13 cellular contexts compared by ENCODE assay signal in the genomic region with DNA sequence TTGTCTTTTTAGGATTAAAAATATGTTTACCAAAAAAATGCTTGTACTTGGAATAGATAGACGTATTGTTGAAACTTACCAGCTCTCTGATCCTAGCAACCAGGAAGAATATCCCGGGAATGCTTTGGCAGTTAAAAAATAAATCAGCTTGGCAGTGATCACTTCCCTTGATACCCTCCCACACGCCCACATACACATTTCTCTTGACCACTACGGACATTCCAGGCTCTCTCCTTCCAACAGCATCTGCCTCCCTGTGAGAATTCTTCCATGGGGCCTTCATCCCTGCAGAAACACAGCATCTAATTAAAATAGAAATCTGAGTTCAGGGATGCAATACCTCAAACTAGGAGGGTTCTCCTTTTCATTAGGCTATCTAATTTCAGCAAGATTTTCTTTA. TPM values are rescaled to one million over a fixed set of nuclear protein-coding genes. Genes with fewer than 3 reads are reported as not detected.
A peak's percentile ranks its signal among the peaks of the same experiment; 100 is the strongest.
DNase-seq lines count a peak whose midpoint lies in the region; ATAC-seq and TF ChIP-seq lines count a peak whose summit lies in the region.
"Had no signal": no experiment of that assay in that cellular context is flagged by ENCODE, and none has a peak within 500 bp of the region (broad histone marks: within the 10 kb centered on the region; RNA-seq: fewer than 3 reads in every experiment).

No MANE protein-coding gene starts in this region.

- no peak overlapping the region for H2BK5ac ChIP-seq in mesenchymal stem cell (ENCODE audit: low read depth, low read length, poor library complexity, severe bottlenecking)

- TF ChIP-seq POLR2A in gastroesophageal sphincter (IDR thresholded peaks at IDR 0.05): no peak

- H3K4me1 ChIP-seq in mesenchymal stem cell (ENCODE audit: control insufficient read depth, insufficient read depth, low read depth, low read length) (peaks cover 1% of the 10 kb centered on the region), gastroesophageal sphincter (no peaks in the 10 kb centered on the region)

- H3K9ac ChIP-seq in mesenchymal stem cell (ENCODE audit: low read length): peak overlapping the region; percentile 85

- H4K8ac ChIP-seq in mesenchymal stem cell (ENCODE audit: low read length): no peak overlapping the region

- H3K27me3 ChIP-seq in MG63 (no peaks in the 10 kb centered on the region), mesenchymal stem cell (ENCODE audit: control insufficient read depth in 1 of 2, insufficient read depth in 1 of 2, low read length in 2 of 2) (no peaks in the 10 kb centered on the region), gastroesophageal sphincter (no peaks in the 10 kb centered on the region)

- DNase-seq in AG10803 (ENCODE audit: low read depth) (peak; percentile 94), MG63 (peak; percentile 77), dermis microvascular lymphatic vessel endothelial cell (ENCODE audit: low read depth in 2 of 2) (peak; percentile 39 to 76), mesenchymal stem cell (peak; percentile 30), GF-D8 (lab: John Stamatoyannopoulos, UW) (no peak)
- DNase-seq: CD4-positive, alpha-beta memory T cell; dorsolateral prefrontal cortex; natural killer cell; SHP77; stimulated activated naive CD8-positive, alpha-beta T cell treated with anti-CD3 and anti-CD28 coated beads, Interleukin-15, Interleukin-2, amounts not matched to agents 100 U/mL and 50 U/mL, for 24 hours had no signal

- H2AK5ac ChIP-seq in mesenchymal stem cell (ENCODE audit: low read length, severe bottlenecking): no peak overlapping the region

- H3K4me3 ChIP-seq in AG10803 (ENCODE audit: low read length): no peak overlapping the region
- no peak overlapping the region for H3K4me3 ChIP-seq in MG63
- H3K4me3 ChIP-seq in mesenchymal stem cell (ENCODE audit: insufficient read depth in 1 of 2, low read depth in 1 of 2, low read length in 2 of 2): no peak overlapping the region
- no peak overlapping the region for H3K4me3 ChIP-seq in gastroesophageal sphincter
- H3K4me3 ChIP-seq: dorsolateral prefrontal cortex had no signal

- no peak for TF ChIP-seq EP300 in gastroesophageal sphincter (IDR thresholded peaks at IDR 0.05)

- H3K9me3 ChIP-seq in MG63 (peaks cover 2% of the 10 kb centered on the region; the same call in 1 of the 2 replicates), mesenchymal stem cell (ENCODE audit: control insufficient read depth, low read length) (no peaks in the 10 kb centered on the region), gastroesophageal sphincter (no peaks in the 10 kb centered on the region)

- ATAC-seq in GM21825 (IDR thresholded peaks at IDR 0.05; ENCODE audit: unreplicated experiment) (no peak), gastroesophageal sphincter (no peak), HG02852 (IDR thresholded peaks at IDR 0.05; ENCODE audit: unreplicated experiment) (no peak)
- ATAC-seq: natural killer cell; stimulated activated naive CD8-positive, alpha-beta T cell treated with anti-CD3 and anti-CD28 coated beads, Interleukin-15, Interleukin-2, amounts not matched to agents 100 U/mL and 50 U/mL, for 24 hours had no signal

- no peak overlapping the region for H2BK15ac ChIP-seq in mesenchymal stem cell (ENCODE audit: low read depth, poor library complexity, severe bottlenecking)

- H2BK120ac ChIP-seq in mesenchymal stem cell (ENCODE audit: low read depth, low read length): no peak overlapping the region

- no peak overlapping the region for H3K4me2 ChIP-seq in mesenchymal stem cell (ENCODE audit: low read length, poor library complexity, severe bottlenecking)

- H2BK12ac ChIP-seq in mesenchymal stem cell (ENCODE audit: low read length in 2 of 2): peak overlapping the region in 1 of 2 experiments; percentile 44

- WGBS in mesenchymal stem cell: 42% methylated on average over 4 of the region's 4 CpGs
- WGBS in gastroesophageal sphincter (ENCODE audit: low coverage in 1 of 2), 2 donors: 20 to 21% methylated on average over 4 of the region's 4 CpGs

- H3K79me1 ChIP-seq in mesenchymal stem cell (replicated peaks; ENCODE audit: low read length, poor library complexity, severe bottlenecking): no peaks in the 10 kb centered on the region

- no peaks in the 10 kb centered on the region for H3K36me3 ChIP-seq in MG63
- H3K36me3 ChIP-seq in mesenchymal stem cell (ENCODE audit: control insufficient read depth in 1 of 2, insufficient read depth in 2 of 2, low read depth in 1 of 2, low read length in 2 of 2): no peaks in the 10 kb centered on the region
- no peaks in the 10 kb centered on the region for H3K36me3 ChIP-seq in gastroesophageal sphincter

- no peak overlapping the region for H3K23ac ChIP-seq in mesenchymal stem cell (ENCODE audit: low read length in 2 of 2)

- no peak overlapping the region for H3K4ac ChIP-seq in mesenchymal stem cell (ENCODE audit: low read depth in 1 of 2, low read length in 2 of 2)

- H3K18ac ChIP-seq in mesenchymal stem cell (ENCODE audit: low read depth in 1 of 2, low read length in 2 of 2): no peak overlapping the region

- H4K91ac ChIP-seq in mesenchymal stem cell (ENCODE audit: low read length): no peak overlapping the region

- H3K27ac ChIP-seq in mesenchymal stem cell (ENCODE audit: low read length, poor library complexity, severe bottlenecking): peak overlapping the region; percentile 89
- no peak overlapping the region for H3K27ac ChIP-seq in gastroesophageal sphincter
- H3K27ac ChIP-seq: dorsolateral prefrontal cortex had no signal

- TF ChIP-seq CTCF in AG10803 (conservative IDR thresholded peaks at IDR 0.05; ENCODE audit: low read length) (no peak), gastroesophageal sphincter (IDR thresholded peaks at IDR 0.05) (no peak)

- no peak overlapping the region for H2AFZ ChIP-seq in mesenchymal stem cell (ENCODE audit: low read depth, low read length)

- no peak overlapping the region for H3K14ac ChIP-seq in mesenchymal stem cell (ENCODE audit: low read length in 2 of 2)

RNA-seq across cellular contexts. Expression of gene THSD1, which starts 57.9 kb away (rescaled TPM):
- 11.3 and 17.9 TPM in 2 replicates for total RNA-seq in MG63 (2014; rRNA removed; shearing (Covaris generic); ENCODE audit: low replicate concordance)
- total RNA-seq in dermis microvascular lymphatic vessel endothelial cell: 41.3 and 52.8 TPM in 2 replicates
- polyA plus RNA-seq in mesenchymal stem cell (2013, experiment 1 of 2): 0.14 TPM
- polyA plus RNA-seq in mesenchymal stem cell (2013, experiment 2 of 2): 0.07 TPM
- total RNA-seq in gastroesophageal sphincter: 1 to 10 TPM; 3.9 to 8.9 (median 6.2) TPM
- polyA plus RNA-seq: CD4-positive, alpha-beta memory T cell had no signal
